Comparison of ENCODE assay signal across 1 cellular context in the genomic region with DNA sequence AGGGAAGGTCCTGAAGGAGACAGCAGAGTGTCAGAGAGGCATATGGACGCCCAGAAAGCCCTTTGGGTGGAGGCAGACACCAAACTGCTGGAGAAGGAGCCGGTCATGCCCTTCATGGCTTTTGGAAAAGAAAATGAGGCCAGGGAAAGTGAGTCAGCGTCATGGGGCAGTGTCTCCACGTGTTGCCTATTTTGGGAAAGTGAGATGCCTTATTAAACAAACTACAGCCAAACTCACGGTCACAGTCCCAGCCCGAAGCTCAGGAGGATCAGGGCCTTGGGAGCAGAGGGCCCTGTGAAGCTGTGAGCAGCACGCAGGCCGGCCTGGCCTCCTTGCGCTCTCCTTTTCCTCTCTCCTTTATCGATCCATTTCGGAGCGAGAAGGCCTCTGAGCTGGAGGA.
TF ChIP-seq lines count a peak whose summit lies in the region.

No MANE protein-coding gene starts in this region.

TF ChIP-seq in K562, 482 proteins besides CTCF, POLR2A, EP300 and RAD21:
- TF ChIP-seq, protein P1, sequence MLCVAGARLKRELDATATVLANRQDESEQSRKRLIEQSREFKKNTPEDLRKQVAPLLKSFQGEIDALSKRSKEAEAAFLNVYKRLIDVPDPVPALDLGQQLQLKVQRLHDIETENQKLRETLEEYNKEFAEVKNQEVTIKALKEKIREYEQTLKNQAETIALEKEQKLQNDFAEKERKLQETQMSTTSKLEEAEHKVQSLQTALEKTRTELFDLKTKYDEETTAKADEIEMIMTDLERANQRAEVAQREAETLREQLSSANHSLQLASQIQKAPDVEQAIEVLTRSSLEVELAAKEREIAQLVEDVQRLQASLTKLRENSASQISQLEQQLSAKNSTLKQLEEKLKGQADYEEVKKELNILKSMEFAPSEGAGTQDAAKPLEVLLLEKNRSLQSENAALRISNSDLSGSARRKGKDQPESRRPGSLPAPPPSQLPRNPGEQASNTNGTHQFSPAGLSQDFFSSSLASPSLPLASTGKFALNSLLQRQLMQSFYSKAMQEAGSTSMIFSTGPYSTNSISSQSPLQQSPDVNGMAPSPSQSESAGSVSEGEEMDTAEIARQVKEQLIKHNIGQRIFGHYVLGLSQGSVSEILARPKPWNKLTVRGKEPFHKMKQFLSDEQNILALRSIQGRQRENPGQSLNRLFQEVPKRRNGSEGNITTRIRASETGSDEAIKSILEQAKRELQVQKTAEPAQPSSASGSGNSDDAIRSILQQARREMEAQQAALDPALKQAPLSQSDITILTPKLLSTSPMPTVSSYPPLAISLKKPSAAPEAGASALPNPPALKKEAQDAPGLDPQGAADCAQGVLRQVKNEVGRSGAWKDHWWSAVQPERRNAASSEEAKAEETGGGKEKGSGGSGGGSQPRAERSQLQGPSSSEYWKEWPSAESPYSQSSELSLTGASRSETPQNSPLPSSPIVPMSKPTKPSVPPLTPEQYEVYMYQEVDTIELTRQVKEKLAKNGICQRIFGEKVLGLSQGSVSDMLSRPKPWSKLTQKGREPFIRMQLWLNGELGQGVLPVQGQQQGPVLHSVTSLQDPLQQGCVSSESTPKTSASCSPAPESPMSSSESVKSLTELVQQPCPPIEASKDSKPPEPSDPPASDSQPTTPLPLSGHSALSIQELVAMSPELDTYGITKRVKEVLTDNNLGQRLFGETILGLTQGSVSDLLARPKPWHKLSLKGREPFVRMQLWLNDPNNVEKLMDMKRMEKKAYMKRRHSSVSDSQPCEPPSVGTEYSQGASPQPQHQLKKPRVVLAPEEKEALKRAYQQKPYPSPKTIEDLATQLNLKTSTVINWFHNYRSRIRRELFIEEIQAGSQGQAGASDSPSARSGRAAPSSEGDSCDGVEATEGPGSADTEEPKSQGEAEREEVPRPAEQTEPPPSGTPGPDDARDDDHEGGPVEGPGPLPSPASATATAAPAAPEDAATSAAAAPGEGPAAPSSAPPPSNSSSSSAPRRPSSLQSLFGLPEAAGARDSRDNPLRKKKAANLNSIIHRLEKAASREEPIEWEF (CRISPR knock-in tag; IDR thresholded peaks at IDR 0.05), result no peak
- TF ChIP-seq XRCC5 (IDR thresholded peaks at IDR 0.05; ENCODE audit: low read depth, low read length) (no peak), ZNF133 (CRISPR knock-in tag; IDR thresholded peaks at IDR 0.05) (no peak), POLR3A (IDR thresholded peaks at IDR 0.05; ENCODE audit: borderline replicate concordance, extremely low read depth, insufficient read depth, insufficient read length) (no peak), ZNF121 (CRISPR knock-in tag; conservative IDR thresholded peaks at IDR 0.05) (no peak), SIN3B (IDR thresholded peaks at IDR 0.05; ENCODE audit: low read depth) (no peak), LARP7 (IDR thresholded peaks at IDR 0.05) (no peak), FOSL1 (tag; conservative IDR thresholded peaks at IDR 0.05) (0 out of 2 replicates have a peak, but pooled peaks have one; percentile 37), ZFP1 (CRISPR knock-in tag; IDR thresholded peaks at IDR 0.05) (no peak), BRF1 (IDR thresholded peaks at IDR 0.05; ENCODE audit: borderline replicate concordance, extremely low read depth, insufficient read length) (no peak), TEAD2 (tag; IDR thresholded peaks at IDR 0.05) (no peak), ZNF146 (CRISPR knock-in tag; IDR thresholded peaks at IDR 0.05; ENCODE audit: unreplicated experiment) (no peak), CCNT2 (IDR thresholded peaks at IDR 0.05; ENCODE audit: borderline replicate concordance, extremely low read depth, insufficient read length, low read depth, low read length) (no peak), TAF15 (IDR thresholded peaks at IDR 0.05; ENCODE audit: low read depth, low read length) (no peak)
- TF ChIP-seq, protein P2, sequence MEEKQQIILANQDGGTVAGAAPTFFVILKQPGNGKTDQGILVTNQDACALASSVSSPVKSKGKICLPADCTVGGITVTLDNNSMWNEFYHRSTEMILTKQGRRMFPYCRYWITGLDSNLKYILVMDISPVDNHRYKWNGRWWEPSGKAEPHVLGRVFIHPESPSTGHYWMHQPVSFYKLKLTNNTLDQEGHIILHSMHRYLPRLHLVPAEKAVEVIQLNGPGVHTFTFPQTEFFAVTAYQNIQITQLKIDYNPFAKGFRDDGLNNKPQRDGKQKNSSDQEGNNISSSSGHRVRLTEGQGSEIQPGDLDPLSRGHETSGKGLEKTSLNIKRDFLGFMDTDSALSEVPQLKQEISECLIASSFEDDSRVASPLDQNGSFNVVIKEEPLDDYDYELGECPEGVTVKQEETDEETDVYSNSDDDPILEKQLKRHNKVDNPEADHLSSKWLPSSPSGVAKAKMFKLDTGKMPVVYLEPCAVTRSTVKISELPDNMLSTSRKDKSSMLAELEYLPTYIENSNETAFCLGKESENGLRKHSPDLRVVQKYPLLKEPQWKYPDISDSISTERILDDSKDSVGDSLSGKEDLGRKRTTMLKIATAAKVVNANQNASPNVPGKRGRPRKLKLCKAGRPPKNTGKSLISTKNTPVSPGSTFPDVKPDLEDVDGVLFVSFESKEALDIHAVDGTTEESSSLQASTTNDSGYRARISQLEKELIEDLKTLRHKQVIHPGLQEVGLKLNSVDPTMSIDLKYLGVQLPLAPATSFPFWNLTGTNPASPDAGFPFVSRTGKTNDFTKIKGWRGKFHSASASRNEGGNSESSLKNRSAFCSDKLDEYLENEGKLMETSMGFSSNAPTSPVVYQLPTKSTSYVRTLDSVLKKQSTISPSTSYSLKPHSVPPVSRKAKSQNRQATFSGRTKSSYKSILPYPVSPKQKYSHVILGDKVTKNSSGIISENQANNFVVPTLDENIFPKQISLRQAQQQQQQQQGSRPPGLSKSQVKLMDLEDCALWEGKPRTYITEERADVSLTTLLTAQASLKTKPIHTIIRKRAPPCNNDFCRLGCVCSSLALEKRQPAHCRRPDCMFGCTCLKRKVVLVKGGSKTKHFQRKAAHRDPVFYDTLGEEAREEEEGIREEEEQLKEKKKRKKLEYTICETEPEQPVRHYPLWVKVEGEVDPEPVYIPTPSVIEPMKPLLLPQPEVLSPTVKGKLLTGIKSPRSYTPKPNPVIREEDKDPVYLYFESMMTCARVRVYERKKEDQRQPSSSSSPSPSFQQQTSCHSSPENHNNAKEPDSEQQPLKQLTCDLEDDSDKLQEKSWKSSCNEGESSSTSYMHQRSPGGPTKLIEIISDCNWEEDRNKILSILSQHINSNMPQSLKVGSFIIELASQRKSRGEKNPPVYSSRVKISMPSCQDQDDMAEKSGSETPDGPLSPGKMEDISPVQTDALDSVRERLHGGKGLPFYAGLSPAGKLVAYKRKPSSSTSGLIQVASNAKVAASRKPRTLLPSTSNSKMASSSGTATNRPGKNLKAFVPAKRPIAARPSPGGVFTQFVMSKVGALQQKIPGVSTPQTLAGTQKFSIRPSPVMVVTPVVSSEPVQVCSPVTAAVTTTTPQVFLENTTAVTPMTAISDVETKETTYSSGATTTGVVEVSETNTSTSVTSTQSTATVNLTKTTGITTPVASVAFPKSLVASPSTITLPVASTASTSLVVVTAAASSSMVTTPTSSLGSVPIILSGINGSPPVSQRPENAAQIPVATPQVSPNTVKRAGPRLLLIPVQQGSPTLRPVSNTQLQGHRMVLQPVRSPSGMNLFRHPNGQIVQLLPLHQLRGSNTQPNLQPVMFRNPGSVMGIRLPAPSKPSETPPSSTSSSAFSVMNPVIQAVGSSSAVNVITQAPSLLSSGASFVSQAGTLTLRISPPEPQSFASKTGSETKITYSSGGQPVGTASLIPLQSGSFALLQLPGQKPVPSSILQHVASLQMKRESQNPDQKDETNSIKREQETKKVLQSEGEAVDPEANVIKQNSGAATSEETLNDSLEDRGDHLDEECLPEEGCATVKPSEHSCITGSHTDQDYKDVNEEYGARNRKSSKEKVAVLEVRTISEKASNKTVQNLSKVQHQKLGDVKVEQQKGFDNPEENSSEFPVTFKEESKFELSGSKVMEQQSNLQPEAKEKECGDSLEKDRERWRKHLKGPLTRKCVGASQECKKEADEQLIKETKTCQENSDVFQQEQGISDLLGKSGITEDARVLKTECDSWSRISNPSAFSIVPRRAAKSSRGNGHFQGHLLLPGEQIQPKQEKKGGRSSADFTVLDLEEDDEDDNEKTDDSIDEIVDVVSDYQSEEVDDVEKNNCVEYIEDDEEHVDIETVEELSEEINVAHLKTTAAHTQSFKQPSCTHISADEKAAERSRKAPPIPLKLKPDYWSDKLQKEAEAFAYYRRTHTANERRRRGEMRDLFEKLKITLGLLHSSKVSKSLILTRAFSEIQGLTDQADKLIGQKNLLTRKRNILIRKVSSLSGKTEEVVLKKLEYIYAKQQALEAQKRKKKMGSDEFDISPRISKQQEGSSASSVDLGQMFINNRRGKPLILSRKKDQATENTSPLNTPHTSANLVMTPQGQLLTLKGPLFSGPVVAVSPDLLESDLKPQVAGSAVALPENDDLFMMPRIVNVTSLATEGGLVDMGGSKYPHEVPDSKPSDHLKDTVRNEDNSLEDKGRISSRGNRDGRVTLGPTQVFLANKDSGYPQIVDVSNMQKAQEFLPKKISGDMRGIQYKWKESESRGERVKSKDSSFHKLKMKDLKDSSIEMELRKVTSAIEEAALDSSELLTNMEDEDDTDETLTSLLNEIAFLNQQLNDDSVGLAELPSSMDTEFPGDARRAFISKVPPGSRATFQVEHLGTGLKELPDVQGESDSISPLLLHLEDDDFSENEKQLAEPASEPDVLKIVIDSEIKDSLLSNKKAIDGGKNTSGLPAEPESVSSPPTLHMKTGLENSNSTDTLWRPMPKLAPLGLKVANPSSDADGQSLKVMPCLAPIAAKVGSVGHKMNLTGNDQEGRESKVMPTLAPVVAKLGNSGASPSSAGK (IDR thresholded peaks at IDR 0.05), result 0 out of 2 replicates have a peak, but pooled peaks have one; percentile 20
- TF ChIP-seq, protein P3, sequence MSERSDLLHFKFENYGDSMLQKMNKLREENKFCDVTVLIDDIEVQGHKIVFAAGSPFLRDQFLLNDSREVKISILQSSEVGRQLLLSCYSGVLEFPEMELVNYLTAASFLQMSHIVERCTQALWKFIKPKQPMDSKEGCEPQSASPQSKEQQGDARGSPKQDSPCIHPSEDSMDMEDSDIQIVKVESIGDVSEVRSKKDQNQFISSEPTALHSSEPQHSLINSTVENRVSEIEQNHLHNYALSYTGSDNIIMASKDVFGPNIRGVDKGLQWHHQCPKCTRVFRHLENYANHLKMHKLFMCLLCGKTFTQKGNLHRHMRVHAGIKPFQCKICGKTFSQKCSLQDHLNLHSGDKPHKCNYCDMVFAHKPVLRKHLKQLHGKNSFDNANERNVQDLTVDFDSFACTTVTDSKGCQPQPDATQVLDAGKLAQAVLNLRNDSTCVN (CRISPR knock-in tag; IDR thresholded peaks at IDR 0.05), result no peak
- TF ChIP-seq, protein P4, sequence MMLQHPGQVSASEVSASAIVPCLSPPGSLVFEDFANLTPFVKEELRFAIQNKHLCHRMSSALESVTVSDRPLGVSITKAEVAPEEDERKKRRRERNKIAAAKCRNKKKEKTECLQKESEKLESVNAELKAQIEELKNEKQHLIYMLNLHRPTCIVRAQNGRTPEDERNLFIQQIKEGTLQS (IDR thresholded peaks at IDR 0.05), result peak; percentile 45; the same call in 1 of the 2 replicates
- TF ChIP-seq, protein P4 (CRISPR knock-in tag; conservative IDR thresholded peaks at IDR 0.05), result no peak
- TF ChIP-seq, protein P5, sequence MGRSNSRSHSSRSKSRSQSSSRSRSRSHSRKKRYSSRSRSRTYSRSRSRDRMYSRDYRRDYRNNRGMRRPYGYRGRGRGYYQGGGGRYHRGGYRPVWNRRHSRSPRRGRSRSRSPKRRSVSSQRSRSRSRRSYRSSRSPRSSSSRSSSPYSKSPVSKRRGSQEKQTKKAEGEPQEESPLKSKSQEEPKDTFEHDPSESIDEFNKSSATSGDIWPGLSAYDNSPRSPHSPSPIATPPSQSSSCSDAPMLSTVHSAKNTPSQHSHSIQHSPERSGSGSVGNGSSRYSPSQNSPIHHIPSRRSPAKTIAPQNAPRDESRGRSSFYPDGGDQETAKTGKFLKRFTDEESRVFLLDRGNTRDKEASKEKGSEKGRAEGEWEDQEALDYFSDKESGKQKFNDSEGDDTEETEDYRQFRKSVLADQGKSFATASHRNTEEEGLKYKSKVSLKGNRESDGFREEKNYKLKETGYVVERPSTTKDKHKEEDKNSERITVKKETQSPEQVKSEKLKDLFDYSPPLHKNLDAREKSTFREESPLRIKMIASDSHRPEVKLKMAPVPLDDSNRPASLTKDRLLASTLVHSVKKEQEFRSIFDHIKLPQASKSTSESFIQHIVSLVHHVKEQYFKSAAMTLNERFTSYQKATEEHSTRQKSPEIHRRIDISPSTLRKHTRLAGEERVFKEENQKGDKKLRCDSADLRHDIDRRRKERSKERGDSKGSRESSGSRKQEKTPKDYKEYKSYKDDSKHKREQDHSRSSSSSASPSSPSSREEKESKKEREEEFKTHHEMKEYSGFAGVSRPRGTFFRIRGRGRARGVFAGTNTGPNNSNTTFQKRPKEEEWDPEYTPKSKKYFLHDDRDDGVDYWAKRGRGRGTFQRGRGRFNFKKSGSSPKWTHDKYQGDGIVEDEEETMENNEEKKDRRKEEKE (IDR thresholded peaks at IDR 0.05; ENCODE audit: borderline replicate concordance in 1 of 2, control insufficient read depth in 1 of 2, low read depth in 2 of 2, low read length in 1 of 2), result no peak
